8 cellular contexts compared by ENCODE assay signal in the genomic region with DNA sequence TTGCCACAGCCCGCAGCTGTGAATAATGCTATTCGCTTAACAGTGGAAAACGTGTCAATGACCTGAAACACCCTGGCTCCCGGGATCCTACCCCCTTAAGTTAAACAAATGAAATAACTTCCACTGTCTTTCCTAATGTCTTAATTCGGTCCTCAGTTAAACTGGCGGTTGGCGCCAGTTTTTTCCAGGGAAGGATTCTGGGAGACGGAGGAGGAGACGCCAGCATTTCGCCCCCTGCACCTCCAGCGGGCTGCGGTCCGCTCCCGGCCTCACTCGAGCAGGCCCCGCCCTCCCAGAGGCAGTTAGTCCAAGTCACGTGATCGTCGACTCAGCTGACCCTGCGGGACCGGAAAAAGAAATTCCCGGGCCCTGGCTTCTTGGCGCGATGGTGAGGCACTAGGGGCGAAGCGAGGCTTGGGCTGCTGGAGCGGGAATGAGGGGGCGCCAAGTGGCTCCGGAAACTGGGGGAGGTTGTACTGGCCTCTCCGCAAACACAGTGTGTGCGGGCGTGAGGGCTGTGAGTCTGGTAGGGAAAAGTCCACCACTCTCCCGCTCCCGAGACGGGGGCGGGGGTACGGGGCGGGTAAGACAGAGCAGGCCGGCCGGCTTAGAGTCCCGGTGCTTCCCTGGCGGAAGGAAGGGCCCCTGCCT. TPM values are rescaled to one million over a fixed set of nuclear protein-coding genes. Genes with fewer than 3 reads are reported as not detected.
DNase-seq lines count a peak whose midpoint lies in the region; ATAC-seq and TF ChIP-seq lines count a peak whose summit lies in the region.

A gene (plus strand): TSS at position 359 of the 651 bp plus-strand sequence. CDS start 27 bp downstream, at position 386.

- no peaks in the 10 kb centered on the region for H3K9me3 ChIP-seq in KOPT-K1 (ENCODE audit: insufficient read depth, low read length, poor library complexity, severe bottlenecking)

- CTCF ChIA-PET in RWPE1 (lab: Yijun Ruan, JAX) = interaction anchor here (0.6 kb wide), 1 partner anchor 32 kb away, joined by 3 read pairs; no protein-coding TSS in a partner anchor

- H3K27me3 Mint-ChIP-seq in naive thymus-derived CD8-positive, alpha-beta T cell = peaks cover 0 to 2% (median 0%) of the 10 kb centered on the region in 5 donors
- no peaks in the 10 kb centered on the region for H3K27me3 Mint-ChIP-seq in stimulated activated memory B cell treated with anti-CD40 and anti-IgM and Interleukin-4, amounts not matched to agents 10 μg/mL and 1 μg/mL and 100 μg/mL, for 72 hours

- peaks cover 16% of the 10 kb centered on the region; the same call in 1 of the 2 replicates for H3K36me3 ChIP-seq in KOPT-K1 (ENCODE audit: insufficient read depth, low read length)

- H3K4me1 Mint-ChIP-seq in naive thymus-derived CD8-positive, alpha-beta T cell = peaks cover 14 to 28% (median 21%) of the 10 kb centered on the region in 4 donors
- peaks cover 28% of the 10 kb centered on the region for H3K4me1 Mint-ChIP-seq in stimulated activated memory B cell treated with anti-CD40 and anti-IgM and Interleukin-4, amounts not matched to agents 10 μg/mL and 1 μg/mL and 100 μg/mL, for 72 hours

- H3K27ac ChIP-seq in KOPT-K1 (ENCODE audit: low read depth, low read length, poor library complexity, severe bottlenecking) (peak within 1 kb of the TSS; percentile 71), RWPE1 (peak within 1 kb of the TSS; percentile 68)

- peaks cover 0 to 7% (median 3%) of the 10 kb centered on the region in 3 donors for H3K36me3 Mint-ChIP-seq in naive thymus-derived CD8-positive, alpha-beta T cell
- peaks cover 10% of the 10 kb centered on the region for H3K36me3 Mint-ChIP-seq in stimulated activated memory B cell treated with anti-CD40 and anti-IgM and Interleukin-4, amounts not matched to agents 10 μg/mL and 1 μg/mL and 100 μg/mL, for 72 hours

- POLR2A ChIA-PET in RWPE1 (lab: Yijun Ruan, JAX; ENCODE audit: low non-redundant PET) = interaction anchor here (1.5 kb wide), 1 partner anchor 13 kb away, joined by 4 read pairs; no protein-coding TSS in a partner anchor
- POLR2A ChIA-PET in naive thymus-derived CD8-positive, alpha-beta T cell (lab: Charles Lee) = interaction anchor here (1.5 to 2.0 kb wide), 2 partner anchors 15 to 33 kb away, joined by 3 to 10 read pairs; a partner anchor contains a TSS

- H3K4me3 Mint-ChIP-seq in naive thymus-derived CD8-positive, alpha-beta T cell = peak within 1 kb of the TSS; percentile 86 to 95 (median 89)
- H3K4me3 Mint-ChIP-seq in stimulated activated memory B cell treated with anti-CD40 and anti-IgM and Interleukin-4, amounts not matched to agents 10 μg/mL and 1 μg/mL and 100 μg/mL, for 72 hours = peak within 1 kb of the TSS; percentile 99

- peak; percentile 74 for ATAC-seq in GM19035 (IDR thresholded peaks at IDR 0.05; ENCODE audit: unreplicated experiment)
- peak; percentile 69 to 88 for ATAC-seq in naive thymus-derived CD8-positive, alpha-beta T cell
- peak; percentile 75 for ATAC-seq in stimulated activated memory B cell treated with anti-CD40 and anti-IgM and Interleukin-4, amounts not matched to agents 10 μg/mL and 1 μg/mL and 100 μg/mL, for 72 hours

- H3K9me3 Mint-ChIP-seq in naive thymus-derived CD8-positive, alpha-beta T cell = no peaks in the 10 kb centered on the region
- H3K9me3 Mint-ChIP-seq in stimulated activated memory B cell treated with anti-CD40 and anti-IgM and Interleukin-4, amounts not matched to agents 10 μg/mL and 1 μg/mL and 100 μg/mL, for 72 hours = no peaks in the 10 kb centered on the region

- in situ Hi-C loops in ACHN (cut with HindIII; ENCODE audit: low pct_ligation_motif_present, low pct_unique_long_range_greater_than_20kb, low sequenced_read_pairs) = no loop called here

- no peak for TF ChIP-seq CTCF in RWPE1 (conservative IDR thresholded peaks at IDR 0.05; ENCODE audit: low read depth)

- peak within 1 kb of the TSS; percentile 68 to 93 (median 84) for H3K27ac Mint-ChIP-seq in naive thymus-derived CD8-positive, alpha-beta T cell
- peak within 1 kb of the TSS; percentile 98 for H3K27ac Mint-ChIP-seq in stimulated activated memory B cell treated with anti-CD40 and anti-IgM and Interleukin-4, amounts not matched to agents 10 μg/mL and 1 μg/mL and 100 μg/mL, for 72 hours

- DNase-seq in ACHN (peak; percentile 93), RWPE1 (ENCODE audit: low spot score) (peak; percentile 75), fibroblast of peridontal ligament (ENCODE audit: extremely low read depth) (peak; percentile 94)
- peak; percentile 71 for DNase-seq in activated T-helper 9 cell treated with anti-CD3 and anti-CD28 coated beads, Interleukin-2, amount 50 U/mL, for 16 hours (ENCODE audit: low read depth)
- DNase-seq in naive thymus-derived CD8-positive, alpha-beta T cell = peak; percentile 41 to 81 (median 56)

RNA-seq across cellular contexts. Expression of the gene that starts here (rescaled TPM):
- 10 to 100 TPM; 22.0 to 24.0 TPM for total RNA-seq in naive thymus-derived CD8-positive, alpha-beta T cell
- 10 to 100 TPM; 27.2 to 42.5 (median 40.8) TPM for polyA plus RNA-seq in naive thymus-derived CD8-positive, alpha-beta T cell

Comparison
In these comparisons a context has a peak if more than half of its experiments do, and no peak if none do; other contexts are left out.
1. Peak in every context shown above with its lines: DNase-seq, ATAC-seq and H3K27ac ChIP-seq.